ENCODE assay signal across 12 cellular contexts in genomic region chr3:152317956-152318355, GRCh38. TPM values are rescaled to one million over a fixed set of nuclear protein-coding genes. Genes with fewer than 3 reads are reported as not detected.
DNase-seq lines count a peak whose midpoint lies in the region; TF ChIP-seq lines count a peak whose summit lies in the region.
"Had no signal": no experiment of that assay in that cellular context is flagged by ENCODE, and none has a peak within 500 bp of the region (broad histone marks: within the 10 kb centered on the region; RNA-seq: fewer than 3 reads in every experiment).

No MANE protein-coding gene starts in this region.

- peaks cover 0 to 37% of the 10 kb centered on the region in 2 experiments for H3K36me3 ChIP-seq in SK-N-SH (replicated peaks in 1 of 2; ENCODE audit: control insufficient read depth in 1 of 2, insufficient read depth in 2 of 2, low read length in 1 of 2)
- H3K36me3 ChIP-seq in fibroblast of lung (ENCODE audit: control insufficient read depth, insufficient read depth, low read length): peaks cover 1% of the 10 kb centered on the region
- H3K36me3 ChIP-seq in sigmoid colon: no peaks in the 10 kb centered on the region

- H3F3A ChIP-seq in SK-N-SH (replicated peaks; ENCODE audit: insufficient read depth): peaks cover 57% of the 10 kb centered on the region

- H4K20me1 ChIP-seq in SK-N-SH (ENCODE audit: insufficient read depth) (peaks cover 51% of the 10 kb centered on the region), fibroblast of lung (ENCODE audit: control insufficient read depth, extremely low read depth, insufficient read depth, low read length) (peaks cover 2% of the 10 kb centered on the region)

- POLR2A ChIA-PET in SK-N-SH (lab: Yijun Ruan, JAX) (no interaction called here), HEK293T (lab: Yijun Ruan, JAX) (interaction anchor here (1.6 kb wide), 1 partner anchor 19 kb away, joined by 4 read pairs; no protein-coding TSS in a partner anchor)

- intact Hi-C loops in sigmoid colon (cut with DNase I): no loop called here

- no peak for TF ChIP-seq RAD21 in SK-N-SH (IDR thresholded peaks at IDR 0.05; ENCODE audit: low read length)

- H3K4me3 ChIP-seq in SK-N-SH (ENCODE audit: low read depth in 2 of 2, low read length in 1 of 2): no peak overlapping the region
- no peak overlapping the region for H3K4me3 ChIP-seq in fibroblast of lung (replicated peaks in 1 of 4; ENCODE audit: control extremely low read depth in 1 of 4, insufficient read depth in 1 of 4, low read depth in 3 of 4, low read length in 4 of 4)
- H3K4me3 ChIP-seq in sigmoid colon: no peak overlapping the region
- H3K4me3 ChIP-seq: testis had no signal

- peak overlapping the region; percentile 47 for H3K4me2 ChIP-seq in SK-N-SH
- peak overlapping the region; percentile 8 for H3K4me2 ChIP-seq in fibroblast of lung (ENCODE audit: extremely low read depth, insufficient read depth, low read length)

- TF ChIP-seq EP300 in SK-N-SH (IDR thresholded peaks at IDR 0.05; ENCODE audit: borderline replicate concordance in 1 of 2, low read depth in 1 of 2, low read length in 1 of 2) (0 out of 4 replicates have a peak, but pooled peaks of 1 of the 2 experiments have one; percentile 8), sigmoid colon (IDR thresholded peaks at IDR 0.05) (no peak)

- TF ChIP-seq POLR2A in sigmoid colon (IDR thresholded peaks at IDR 0.05): no peak

- H3K27me3 ChIP-seq in SK-N-SH (ENCODE audit: insufficient read depth) (no peaks in the 10 kb centered on the region), fibroblast of lung (ENCODE audit: control insufficient read depth, insufficient read depth, low read length) (no peaks in the 10 kb centered on the region), sigmoid colon (no peaks in the 10 kb centered on the region)
- H3K27me3 ChIP-seq: testis had no signal

- DNase-seq in NOMO-1 treated with DMSO at 0.1 percent for 48 hours (lab: John Stamatoyannopoulos, UW; ENCODE audit: unreplicated experiment) (peak; percentile 24), NOMO-1 (lab: John Stamatoyannopoulos, UW; ENCODE audit: unreplicated experiment in 2 of 2) (no peak), SK-N-SH (no peak), fibroblast of lung (ENCODE audit: low read depth in 2 of 2) (peak; percentile 59 to 88), sigmoid colon (no peak), NCI-H446 (lab: John Stamatoyannopoulos, UW) (no peak), NCI-H1694 treated with DMSO at 0.1 percent for 48 hours (lab: John Stamatoyannopoulos, UW) (no peak), HEK293T (ENCODE audit: extremely low spot score) (no peak)
- DNase-seq: activated CD4-positive, alpha-beta T cell treated with anti-CD3 and anti-CD28 coated beads for 48 hours; MM.1S; testis had no signal

- peak overlapping the region; percentile 43 to 86; a peak in 3 of 4 replicates for H3K27ac ChIP-seq in SK-N-SH (ENCODE audit: low read depth in 2 of 2, low read length in 1 of 2)
- no peak overlapping the region for H3K27ac ChIP-seq in fibroblast of lung (ENCODE audit: insufficient read depth, low read length)
- peak overlapping the region; percentile 58 to 78 (median 66) for H3K27ac ChIP-seq in sigmoid colon
- H3K27ac ChIP-seq: 22Rv1, testis had no signal

- H3K9me3 ChIP-seq in SK-N-SH: no peaks in the 10 kb centered on the region; the same call in 1 of the 2 replicates
- H3K9me3 ChIP-seq in fibroblast of lung (ENCODE audit: control insufficient read depth, insufficient read depth, low read depth, low read length): no peaks in the 10 kb centered on the region
- H3K9me3 ChIP-seq in sigmoid colon: no peaks in the 10 kb centered on the region
- H3K9me3 ChIP-seq: testis had no signal

- no peaks in the 10 kb centered on the region for H3K9me2 ChIP-seq in SK-N-SH

- peak overlapping the region; percentile 59; the same call in 1 of the 2 replicates for H3K9ac ChIP-seq in SK-N-SH
- no peak overlapping the region for H3K9ac ChIP-seq in fibroblast of lung (ENCODE audit: insufficient read depth, low read length)

- H2AFZ ChIP-seq in SK-N-SH (ENCODE audit: low read depth) (no peak overlapping the region), fibroblast of lung (ENCODE audit: low read length) (no peak overlapping the region)

- 39% methylated on average over 4 of the region's 4 CpGs for WGBS in SK-N-SH (ENCODE audit: low lambda C conversion rate)
- 60 to 84% methylated on average over 4 of the region's 4 CpGs for WGBS in sigmoid colon, 2 donors

- H3K4me1 ChIP-seq in SK-N-SH (ENCODE audit: control insufficient read depth in 1 of 2, insufficient read depth in 2 of 2, low read depth in 1 of 2, low read length in 1 of 2) (peaks cover 15 to 48% of the 10 kb centered on the region in 2 experiments), fibroblast of lung (ENCODE audit: control insufficient read depth, extremely low read depth, insufficient read depth, low read length) (peaks cover 8% of the 10 kb centered on the region), sigmoid colon (peaks cover 0 to 100% (median 87%) of the 10 kb centered on the region in 4 donors)

- TF ChIP-seq CTCF in SK-N-SH (IDR thresholded peaks at IDR 0.05) (no peak), fibroblast of lung (conservative IDR thresholded peaks at IDR 0.05 in 1 of 2, IDR thresholded peaks at IDR 0.05 in 1 of 2; ENCODE audit: low read depth in 1 of 2, low read length in 2 of 2) (no peak), sigmoid colon (IDR thresholded peaks at IDR 0.05) (no peak)

- CTCF ChIA-PET in SK-N-SH (lab: Yijun Ruan, JAX): interaction anchor here (1.0 to 1.7 kb wide), 5 partner anchors 9 to 154 kb away, joined by 3 to 4 read pairs (median 3); no protein-coding TSS in a partner anchor
- CTCF ChIA-PET in HEK293T (lab: Yijun Ruan, JAX): no interaction called here

- H3K79me2 ChIP-seq in SK-N-SH (ENCODE audit: insufficient read depth): peaks cover 98% of the 10 kb centered on the region
- H3K79me2 ChIP-seq in fibroblast of lung (ENCODE audit: control insufficient read depth, insufficient read depth, low read length): peaks cover 88% of the 10 kb centered on the region

TF ChIP-seq in SK-N-SH, 30 proteins besides CTCF, POLR2A, EP300 and RAD21:
- peak; percentile 42; the same call in 1 of the 2 replicates for TF ChIP-seq TCF12 (IDR thresholded peaks at IDR 0.05)
- peak; percentile 21; the same call in 1 of the 2 replicates for TF ChIP-seq POLR2AphosphoS5 (IDR thresholded peaks at IDR 0.05; ENCODE audit: low read depth, low read length)
- TF ChIP-seq PBX3 (IDR thresholded peaks at IDR 0.05): peak; percentile 50
- TF ChIP-seq MEF2A (IDR thresholded peaks at IDR 0.05; ENCODE audit: borderline replicate concordance, low read depth): 0 out of 2 replicates have a peak, but pooled peaks have one; percentile 10
- TF ChIP-seq MAX (IDR thresholded peaks at IDR 0.05; ENCODE audit: low read depth): no peak
- no peak for TF ChIP-seq SIN3A (IDR thresholded peaks at IDR 0.05; ENCODE audit: borderline replicate concordance, low read depth, low read length)
- peak; percentile 43; the same call in 1 of the 2 replicates for TF ChIP-seq FOSL2 (IDR thresholded peaks at IDR 0.05; ENCODE audit: borderline replicate concordance, low read depth)
TF ChIP-seq in SK-N-SH: peak in this region for 5.

TF ChIP-seq in HEK293T, 16 proteins besides CTCF, POLR2A, EP300 and RAD21:
- TF ChIP-seq LEF1 (IDR thresholded peaks at IDR 0.05; ENCODE audit: borderline replicate concordance): no peak

RNA-seq across cellular contexts. Expression of gene MBNL1, which starts 49.2 kb away (rescaled TPM):
- polyA plus RNA-seq in SK-N-SH (2012; rRNA removed) (44.3 and 65.1 TPM in 2 replicates), fibroblast of lung (145 and 150 TPM in 2 replicates), sigmoid colon (10 to 100 TPM; 60.5 to 74.7 (median 67.3) TPM)
- polyA plus RNA-seq in SK-N-SH (2012; cell fraction: cytosol; rRNA removed): 53.4 and 63.3 TPM in 2 replicates
- polyA plus RNA-seq in SK-N-SH (2012; cell fraction: nucleus; rRNA removed): 56.9 and 69.6 TPM in 2 replicates
- total RNA-seq in fibroblast of lung (196 and 213 TPM in 2 replicates), sigmoid colon (100 to 1,000 TPM; 602 to 898 (median 756) TPM)
- polyA plus RNA-seq in fibroblast of lung (2012): 83.0 and 112 TPM in 2 replicates
- polyA minus RNA-seq in fibroblast of lung (ENCODE audit: low replicate concordance): 204 and 278 TPM in 2 replicates

Comparison
In these comparisons a context has a peak if more than half of its experiments do, and no peak if none do; other contexts are left out.
1. DNase-seq: peak in NOMO-1 treated with DMSO at 0.1 percent for 48 hours (single experiment) and fibroblast of lung (2 of 2); none in NOMO-1 (0 of 2), SK-N-SH (single experiment), sigmoid colon (single experiment), NCI-H446 (0 of 2), NCI-H1694 treated with DMSO at 0.1 percent for 48 hours (single experiment) and HEK293T (single experiment).